In genomic region chr1:9726905-9727595, GRCh38 we compare ENCODE assay signal across 15 cellular contexts.
DNase-seq lines count a peak whose midpoint lies in the region; ATAC-seq and TF ChIP-seq lines count a peak whose summit lies in the region.
"Had no signal": no experiment of that assay in that cellular context is flagged by ENCODE, and none has a peak within 500 bp of the region (broad histone marks: within the 10 kb centered on the region; RNA-seq: fewer than 3 reads in every experiment).

No MANE protein-coding gene starts in this region.

- H2AFZ ChIP-seq in OCI-LY1 (ENCODE audit: low read length) = no peak overlapping the region

- H3K4me3 ChIP-seq in OCI-LY1 (ENCODE audit: low read depth, low read length, poor library complexity, severe bottlenecking) (no peak overlapping the region), upper lobe of right lung (no peak overlapping the region)
- H3K4me3 ChIP-seq: adrenal gland, left lung had no signal

- H3K9me2 ChIP-seq in OCI-LY1 (ENCODE audit: low read depth, low read length) = no peaks in the 10 kb centered on the region

- no peaks in the 10 kb centered on the region for H3K79me2 ChIP-seq in OCI-LY1 (ENCODE audit: insufficient read depth, low read length)

- H3K4me2 ChIP-seq in OCI-LY1 (ENCODE audit: low read length) = no peak overlapping the region

- no peak for DNase-seq in natural killer cell treated with Interleukin-12 subunit alpha and Interleukin-12 subunit beta and Interleukin-15 and Interleukin-18, amount 100 ng/mL, for 72 hours (ENCODE audit: low spot score)
- DNase-seq in natural killer cell = no peak
- no peak for DNase-seq in effector memory CD8-positive, alpha-beta T cell
- DNase-seq in iPS-NIHi11 (ENCODE audit: low spot score) = no peak
- no peak for DNase-seq in upper lobe of right lung
- DNase-seq in KG1 (lab: John Stamatoyannopoulos, UW) = no peak
- DNase-seq: adrenal gland; BE2C; central memory CD4-positive, alpha-beta T cell; DND-41; NCI-H187; NCI-H524 had no signal

- TF ChIP-seq CTCF in natural killer cell (IDR thresholded peaks at IDR 0.05) (no peak), OCI-LY1 (IDR thresholded peaks at IDR 0.05; ENCODE audit: low read length) (no peak), upper lobe of right lung (IDR thresholded peaks at IDR 0.05) (no peak)

- no peaks in the 10 kb centered on the region for H3K27me3 ChIP-seq in OCI-LY1 (ENCODE audit: insufficient read depth, low read length)
- no peaks in the 10 kb centered on the region for H3K27me3 ChIP-seq in upper lobe of right lung
- H3K27me3 ChIP-seq: adrenal gland, BE2C, left lung had no signal

- no peaks in the 10 kb centered on the region for H3K27me3 Mint-ChIP-seq in natural killer cell treated with Interleukin-12 subunit alpha and Interleukin-12 subunit beta and Interleukin-15 and Interleukin-18, amount 100 ng/mL, for 72 hours
- no peaks in the 10 kb centered on the region for H3K27me3 Mint-ChIP-seq in natural killer cell (ENCODE audit: low read depth in 2 of 2)
- no peaks in the 10 kb centered on the region for H3K27me3 Mint-ChIP-seq in effector memory CD8-positive, alpha-beta T cell

- no peak overlapping the region for H3K4me3 Mint-ChIP-seq in natural killer cell treated with Interleukin-12 subunit alpha and Interleukin-12 subunit beta and Interleukin-15 and Interleukin-18, amount 100 ng/mL, for 72 hours
- H3K4me3 Mint-ChIP-seq in natural killer cell = no peak overlapping the region
- H3K4me3 Mint-ChIP-seq in effector memory CD8-positive, alpha-beta T cell = no peak overlapping the region

- H3K27ac ChIP-seq in OCI-LY1 (ENCODE audit: low read depth, low read length, poor library complexity, severe bottlenecking) (peak overlapping the region; percentile 44), upper lobe of right lung (no peak overlapping the region)
- H3K27ac ChIP-seq: adrenal gland, left lung had no signal

- peaks cover 30 to 44% of the 10 kb centered on the region in 2 donors for H3K4me1 Mint-ChIP-seq in natural killer cell treated with Interleukin-12 subunit alpha and Interleukin-12 subunit beta and Interleukin-15 and Interleukin-18, amount 100 ng/mL, for 72 hours (ENCODE audit: low read depth in 2 of 2)
- H3K4me1 Mint-ChIP-seq in natural killer cell = peaks cover 28 to 37% of the 10 kb centered on the region in 2 donors
- H3K4me1 Mint-ChIP-seq in effector memory CD8-positive, alpha-beta T cell (ENCODE audit: low read depth in 2 of 2) = peaks cover 31 to 38% of the 10 kb centered on the region in 2 donors

- H3K36me3 ChIP-seq in OCI-LY1 (ENCODE audit: insufficient read depth, low read length) = peaks cover 85% of the 10 kb centered on the region
- peaks cover 78% of the 10 kb centered on the region for H3K36me3 ChIP-seq in upper lobe of right lung

- H3K4me1 ChIP-seq in OCI-LY1 (ENCODE audit: insufficient read depth, low read length, severe bottlenecking) (peaks cover 7% of the 10 kb centered on the region), upper lobe of right lung (no peaks in the 10 kb centered on the region)
- H3K4me1 ChIP-seq: adrenal gland, BE2C had no signal

- ATAC-seq in natural killer cell treated with Interleukin-12 subunit alpha and Interleukin-12 subunit beta and Interleukin-15 and Interleukin-18, amount 100 ng/mL, for 72 hours = no peak
- ATAC-seq in natural killer cell = no peak
- ATAC-seq in effector memory CD8-positive, alpha-beta T cell (replicated peaks) = no peak
- ATAC-seq in upper lobe of right lung = no peak
- ATAC-seq: left lung, SK-N-SH treated with all-trans-retinoic acid at 6 μM for 48 hours had no signal

- no peak overlapping the region for H3K9ac ChIP-seq in OCI-LY1 (ENCODE audit: low read length)

- intact Hi-C loops in natural killer cell (cut with micrococcal nuclease) = no loop called here
- intact Hi-C loops in upper lobe of right lung (cut with DNase I) = no loop called here

- 0 out of 2 replicates have a peak, but pooled peaks cover 3% of the 10 kb centered on the region for H3F3A ChIP-seq in OCI-LY1 (ENCODE audit: insufficient read depth, low read length)

- H4K20me1 ChIP-seq in OCI-LY1 (ENCODE audit: insufficient read depth, low read length) = no peaks in the 10 kb centered on the region

- H3K9me3 Mint-ChIP-seq in natural killer cell treated with Interleukin-12 subunit alpha and Interleukin-12 subunit beta and Interleukin-15 and Interleukin-18, amount 100 ng/mL, for 72 hours = no peaks in the 10 kb centered on the region
- H3K9me3 Mint-ChIP-seq in natural killer cell = no peaks in the 10 kb centered on the region
- H3K9me3 Mint-ChIP-seq in effector memory CD8-positive, alpha-beta T cell = no peaks in the 10 kb centered on the region

- H3K36me3 Mint-ChIP-seq in natural killer cell treated with Interleukin-12 subunit alpha and Interleukin-12 subunit beta and Interleukin-15 and Interleukin-18, amount 100 ng/mL, for 72 hours = peaks cover 15% of the 10 kb centered on the region
- no peaks in the 10 kb centered on the region for H3K36me3 Mint-ChIP-seq in natural killer cell
- peaks cover 93% of the 10 kb centered on the region for H3K36me3 Mint-ChIP-seq in effector memory CD8-positive, alpha-beta T cell (ENCODE audit: insufficient read depth)

- H3K9me3 ChIP-seq in OCI-LY1 (ENCODE audit: low read length) (peaks cover 5% of the 10 kb centered on the region; the same call in 1 of the 2 replicates), upper lobe of right lung (no peaks in the 10 kb centered on the region)
- H3K9me3 ChIP-seq: adrenal gland, BE2C had no signal

- peak overlapping the region; percentile 28 to 87 for H3K27ac Mint-ChIP-seq in natural killer cell treated with Interleukin-12 subunit alpha and Interleukin-12 subunit beta and Interleukin-15 and Interleukin-18, amount 100 ng/mL, for 72 hours
- H3K27ac Mint-ChIP-seq in natural killer cell = peak overlapping the region in 1 of 2 donors; percentile 31
- peak overlapping the region; percentile 60 to 92 for H3K27ac Mint-ChIP-seq in effector memory CD8-positive, alpha-beta T cell
